Comparison of ENCODE assay signal across 8 cellular contexts in genomic region chr10:95374597-95375209, GRCh38.
A peak's percentile ranks its signal among the peaks of the same experiment; 100 is the strongest.
DNase-seq lines count a peak whose midpoint lies in the region; TF ChIP-seq lines count a peak whose summit lies in the region.

No MANE protein-coding gene starts in this region.

- intact Hi-C loops in spleen (cut with DNase I; ENCODE audit: low total_unique reads): no loop called here

- peak; percentile 31 to 53 for DNase-seq in activated CD4-positive, alpha-beta T cell treated with anti-CD3 and anti-CD28 coated beads for 24 hours (ENCODE audit: low read depth in 2 of 2)
- DNase-seq in activated CD4-positive, alpha-beta T cell treated with anti-CD3 and anti-CD28 coated beads for 1 hour: no peak
- peak; percentile 90 for DNase-seq in HEK293T (ENCODE audit: extremely low spot score)
- peak; percentile 79 for DNase-seq in NB4 (ENCODE audit: low read depth)
- DNase-seq in SK-N-DZ (ENCODE audit: low spot score): peak; percentile 76
- DNase-seq in astrocyte of the hippocampus (ENCODE audit: low read depth, low spot score): peak; percentile 88
- peak; percentile 84 for DNase-seq in iPS DF 6.9 (ENCODE audit: low read depth, low spot score)
- DNase-seq in spleen: no peak

- H3K27me3 ChIP-seq in iPS DF 6.9 (ENCODE audit: control insufficient read depth, insufficient read depth, low read length) (no peaks in the 10 kb centered on the region), spleen (replicated peaks in 1 of 7) (peaks cover 0 to 5% (median 0%) of the 10 kb centered on the region in 7 donors)

- H3K27ac ChIP-seq in iPS DF 6.9 (ENCODE audit: low read length): no peak overlapping the region
- no peak overlapping the region for H3K27ac ChIP-seq in spleen

- H3K36me3 ChIP-seq in iPS DF 6.9 (ENCODE audit: control insufficient read depth, insufficient read depth, low read length) (no peaks in the 10 kb centered on the region), spleen (peaks cover 0 to under 1% (median 0%) of the 10 kb centered on the region in 6 donors)

- H3K4me3 ChIP-seq in NB4 (ENCODE audit: low read depth, low read length) (no peak overlapping the region), iPS DF 6.9 (ENCODE audit: low read length) (no peak overlapping the region), spleen (no peak overlapping the region)

- WGBS in iPS DF 6.9 (ENCODE audit: insufficient coverage, insufficient read length): no CpG with 5 or more reads among the region's 5 CpGs
- 17 to 28% (median 25%) methylated on average over 5 of the region's 5 CpGs for WGBS in spleen, 5 donors

- no peak for TF ChIP-seq POLR2A in NB4 (IDR thresholded peaks at IDR 0.05; ENCODE audit: extremely low read depth, insufficient read length)
- TF ChIP-seq POLR2A in spleen (IDR thresholded peaks at IDR 0.05): no peak

- TF ChIP-seq CTCF in NB4 (IDR thresholded peaks at IDR 0.05; ENCODE audit: low read depth, low read length): peak; percentile 98
- peak; percentile 39 to 84 (median 73) for TF ChIP-seq CTCF in spleen (IDR thresholded peaks at IDR 0.05 in 8 of 11, conservative IDR thresholded peaks at IDR 0.05 in 3 of 11)

- POLR2A ChIA-PET in HEK293T (lab: Yijun Ruan, JAX): no interaction called here

- H3K4me1 ChIP-seq in iPS DF 6.9 (ENCODE audit: control insufficient read depth, insufficient read depth, low read length) (peaks cover 3% of the 10 kb centered on the region; the same call in 1 of the 2 replicates), spleen (no peaks in the 10 kb centered on the region)

- CTCF ChIA-PET in HEK293T (lab: Yijun Ruan, JAX): interaction anchor here (0.5 to 5.4 kb wide), 16 partner anchors 8 to 467 kb away, joined by 3 to 68 read pairs (median 4); no protein-coding TSS in a partner anchor

- H3K9me3 ChIP-seq in iPS DF 6.9 (ENCODE audit: control insufficient read depth, insufficient read depth, low read length) (no peaks in the 10 kb centered on the region), spleen (peaks cover 0 to 10% (median 0%) of the 10 kb centered on the region in 8 donors)

TF ChIP-seq in HEK293T, 16 proteins besides CTCF, POLR2A, EP300 and RAD21:
- TF ChIP-seq FOXK2 (IDR thresholded peaks at IDR 0.05) (no peak), ZNF384 (IDR thresholded peaks at IDR 0.05) (no peak), FOXM1 (IDR thresholded peaks at IDR 0.05; ENCODE audit: borderline replicate concordance) (no peak), LEF1 (IDR thresholded peaks at IDR 0.05; ENCODE audit: borderline replicate concordance) (no peak), L3MBTL2 (conservative IDR thresholded peaks at IDR 0.05) (no peak), HDGF (IDR thresholded peaks at IDR 0.05; ENCODE audit: borderline replicate concordance) (no peak), TARDBP (IDR thresholded peaks at IDR 0.05) (no peak), ARNT (IDR thresholded peaks at IDR 0.05) (no peak), BHLHE40 (IDR thresholded peaks at IDR 0.05; ENCODE audit: borderline replicate concordance) (no peak), ELF4 (IDR thresholded peaks at IDR 0.05) (no peak), PKNOX1 (IDR thresholded peaks at IDR 0.05) (no peak), FOXA1 (IDR thresholded peaks at IDR 0.05) (no peak), NFRKB (IDR thresholded peaks at IDR 0.05) (no peak), CTBP1 (IDR thresholded peaks at IDR 0.05; ENCODE audit: borderline replicate concordance) (no peak), SUZ12 (IDR thresholded peaks at IDR 0.05) (no peak)

Comparison
In these comparisons a context has a peak if more than half of its experiments do, and no peak if none do; other contexts are left out.
1. DNase-seq: peak in activated CD4-positive, alpha-beta T cell treated with anti-CD3 and anti-CD28 coated beads for 24 hours (2 of 2), HEK293T (single experiment), NB4 (single experiment), SK-N-DZ (single experiment), astrocyte of the hippocampus (single experiment) and iPS DF 6.9 (single experiment); none in activated CD4-positive, alpha-beta T cell treated with anti-CD3 and anti-CD28 coated beads for 1 hour (single experiment) and spleen (single experiment).